Comparison of ENCODE assay signal across 13 cellular contexts in genomic region chr7:116327751-116328150, GRCh38.
DNase-seq lines count a peak whose midpoint lies in the region; ATAC-seq and TF ChIP-seq lines count a peak whose summit lies in the region.
"Had no signal": no experiment of that assay in that cellular context is flagged by ENCODE, and none has a peak within 500 bp of the region (broad histone marks: within the 10 kb centered on the region; RNA-seq: fewer than 3 reads in every experiment).

No MANE protein-coding gene starts in this region.

- TF ChIP-seq EP300 in gastroesophageal sphincter (IDR thresholded peaks at IDR 0.05), result no peak

- H3K4me1 ChIP-seq in ascending aorta (peaks cover 3 to 30% of the 10 kb centered on the region in 2 donors), gastroesophageal sphincter (peaks cover 7 to 22% (median 8%) of the 10 kb centered on the region in 3 donors), tibial artery (peaks cover 0 to 72% (median 19%) of the 10 kb centered on the region in 4 donors), heart left ventricle (peaks cover 0 to 49% (median 16%) of the 10 kb centered on the region in 12 donors)

- DNase-seq in HK-2 (ENCODE audit: unreplicated experiment) (peak; percentile 48), ascending aorta (ENCODE audit: low spot score in 2 of 2) (no peak), tibial artery (no peak), heart left ventricle (no peak), CD14-positive monocyte (ENCODE audit: low spot score) (no peak)
- no peak for DNase-seq in stimulated activated CD4-positive, alpha-beta T cell treated with anti-CD3 and anti-CD28 coated beads, Interleukin-2, amount 100 ng/mL, for 24 hours
- DNase-seq: activated CD4-positive, alpha-beta T cell treated with anti-CD3 and anti-CD28 coated beads, Interleukin-2, amount 50 U/mL, for 4 hours; activated naive CD4-positive, alpha-beta T cell treated with anti-CD3 and anti-CD28 coated beads, Interleukin-2, amount 50 U/mL, for 16 hours; naive thymus-derived CD8-positive, alpha-beta T cell; NCI-H1105; NCI-H774 had no signal

- TF ChIP-seq POLR2A in gastroesophageal sphincter (IDR thresholded peaks at IDR 0.05) (no peak), heart left ventricle (IDR thresholded peaks at IDR 0.05) (no peak)

- H3K27me3 ChIP-seq in ascending aorta (no peaks in the 10 kb centered on the region), gastroesophageal sphincter (no peaks in the 10 kb centered on the region), tibial artery (no peaks in the 10 kb centered on the region), heart left ventricle (no peaks in the 10 kb centered on the region)

- WGBS in gastroesophageal sphincter (ENCODE audit: low coverage in 1 of 2), 2 donors, result 64 to 88% methylated on average over 4 to 7 of the region's 7 CpGs
- WGBS in heart left ventricle, 4 donors, result 79 to 88% (median 83%) methylated on average over 7 of the region's 7 CpGs

- peaks cover 0 to 2% (median 2%) of the 10 kb centered on the region in 3 donors for H3K27me3 Mint-ChIP-seq in CD14-positive monocyte (ENCODE audit: low read depth in 3 of 3)

- H3K4me3 ChIP-seq in ascending aorta, result no peak overlapping the region
- H3K4me3 ChIP-seq in gastroesophageal sphincter, result no peak overlapping the region
- H3K4me3 ChIP-seq in tibial artery, result no peak overlapping the region
- no peak overlapping the region for H3K4me3 ChIP-seq in heart left ventricle

- peaks cover 0 to 6% of the 10 kb centered on the region in 2 donors for H3K9me3 ChIP-seq in ascending aorta
- H3K9me3 ChIP-seq in gastroesophageal sphincter, result peaks cover 0 to 4% (median 0%) of the 10 kb centered on the region in 3 donors
- H3K9me3 ChIP-seq in tibial artery, result no peaks in the 10 kb centered on the region
- H3K9me3 ChIP-seq in heart left ventricle, result peaks cover 0 to 6% (median 0%) of the 10 kb centered on the region in 12 donors

- no peaks in the 10 kb centered on the region for H3K36me3 Mint-ChIP-seq in CD14-positive monocyte
- H3K36me3 Mint-ChIP-seq: naive thymus-derived CD8-positive, alpha-beta T cell had no signal

- H3K4me3 Mint-ChIP-seq in CD14-positive monocyte, result no peak overlapping the region
- H3K4me3 Mint-ChIP-seq: naive thymus-derived CD8-positive, alpha-beta T cell had no signal

- H3K27ac ChIP-seq in ascending aorta (peak overlapping the region; percentile 44 to 62), gastroesophageal sphincter (peak overlapping the region in 3 of 4 donors; percentile 1 to 28 (median 16)), tibial artery (peak overlapping the region; percentile 70 to 71), heart left ventricle (peak overlapping the region in 4 of 12 donors; percentile 3 to 59 (median 20))

- TF ChIP-seq CTCF in ascending aorta (IDR thresholded peaks at IDR 0.05), result no peak
- TF ChIP-seq CTCF in gastroesophageal sphincter (IDR thresholded peaks at IDR 0.05), result no peak
- TF ChIP-seq CTCF in tibial artery (IDR thresholded peaks at IDR 0.05), result no peak
- TF ChIP-seq CTCF in heart left ventricle (IDR thresholded peaks at IDR 0.05), result no peak
- no peak for TF ChIP-seq CTCF in CD14-positive monocyte (IDR thresholded peaks at IDR 0.05)

- H3K27ac Mint-ChIP-seq in CD14-positive monocyte, result no peak overlapping the region
- H3K27ac Mint-ChIP-seq: naive thymus-derived CD8-positive, alpha-beta T cell had no signal

- no peaks in the 10 kb centered on the region for H3K4me1 Mint-ChIP-seq in CD14-positive monocyte
- H3K4me1 Mint-ChIP-seq: naive thymus-derived CD8-positive, alpha-beta T cell had no signal

- ATAC-seq in gastroesophageal sphincter, result no peak
- ATAC-seq in heart left ventricle, result no peak
- ATAC-seq in GM18870 (IDR thresholded peaks at IDR 0.05; ENCODE audit: unreplicated experiment), result no peak
- ATAC-seq: naive thymus-derived CD8-positive, alpha-beta T cell had no signal

- peaks cover 0 to 3% (median 0%) of the 10 kb centered on the region in 7 donors for H3K9me3 Mint-ChIP-seq in CD14-positive monocyte
- H3K9me3 Mint-ChIP-seq: naive thymus-derived CD8-positive, alpha-beta T cell had no signal

- intact Hi-C loops in ascending aorta (cut with DNase I) (no loop called here), tibial artery (cut with DNase I; ENCODE audit: low total_unique reads) (no loop called here), heart left ventricle (cut with DNase I) (loop anchor here in 1 of 10 donors (10.0 kb wide), 1 partner anchor 63 kb away; no protein-coding TSS in a partner anchor), CD14-positive monocyte (cut with micrococcal nuclease) (no loop called here)

- no peaks in the 10 kb centered on the region for H3K36me3 ChIP-seq in ascending aorta
- no peaks in the 10 kb centered on the region for H3K36me3 ChIP-seq in gastroesophageal sphincter
- H3K36me3 ChIP-seq in tibial artery, result no peaks in the 10 kb centered on the region
- H3K36me3 ChIP-seq in heart left ventricle, result no peaks in the 10 kb centered on the region
